ENCODE assay signal across 36 cellular contexts in the genomic region with DNA sequence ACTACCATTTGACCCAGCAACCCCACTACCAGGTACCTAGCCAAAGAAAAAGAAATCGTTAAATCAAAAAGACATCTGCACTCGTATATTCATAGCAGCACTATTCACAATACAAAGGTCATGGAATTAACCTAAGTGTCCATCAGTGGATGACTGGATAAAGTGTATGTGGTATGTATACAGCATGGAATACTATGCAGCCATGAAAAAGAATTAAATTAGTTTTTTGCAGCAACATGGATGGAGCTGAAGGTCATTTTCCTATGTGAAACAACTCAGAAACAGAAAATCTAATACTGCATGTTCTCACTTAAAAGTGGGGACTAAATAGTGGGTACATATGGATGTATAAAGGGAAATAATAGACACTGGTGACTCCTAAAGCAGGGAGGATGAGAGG.
"Had no signal": no experiment of that assay in that cellular context is flagged by ENCODE, and none has a peak within 500 bp of the region (broad histone marks: within the 10 kb centered on the region; RNA-seq: fewer than 3 reads in every experiment).

No MANE protein-coding gene starts in this region.

- H3K36me3 ChIP-seq: MG63 had no signal

- H3K27me3 ChIP-seq: MG63 had no signal

- H3K4me3 ChIP-seq: MG63 had no signal

- DNase-seq: Kasumi-1, MG63, MM.1S, MV-4-11, NCI-H1048, NCI-H1092, NCI-H1092 treated with DMSO at 0.1 percent for 48 hours, NCI-H1105, NCI-H1105 treated with DMSO at 0.1 percent for 48 hours, NCI-H1417, NCI-H1417 treated with DMSO at 0.1 percent for 48 hours, NCI-H1436, NCI-H1436 treated with DMSO at 0.1 percent for 48 hours, NCI-H146, NCI-H1694, NCI-H1694 treated with DMSO at 0.1 percent for 48 hours, NCI-H187, NCI-H187 treated with DMSO at 0.1 percent for 48 hours, NCI-H1930, NCI-H2029, NCI-H2029 treated with DMSO at 0.1 percent for 48 hours, NCI-H2081, NCI-H2081 treated with DMSO at 0.1 percent for 48 hours, NCI-H2107, NCI-H2171, NCI-H2171 treated with DMSO at 0.1 percent for 48 hours, NCI-H2227 treated with DMSO at 0.1 percent for 48 hours, NCI-H226, NCI-H345, NCI-H446, NCI-H446 treated with DMSO at 0.1 percent for 48 hours, NCI-H510A, NCI-H510A treated with DMSO at 0.1 percent for 48 hours, NCI-H524, NCI-H524 treated with DMSO at 0.1 percent for 48 hours, NCI-H526 had no signal
